Comparison of ENCODE assay signal across 8 cellular contexts in genomic region chr15:78750974-78751601, GRCh38.
A peak's percentile ranks its signal among the peaks of the same experiment; 100 is the strongest.
DNase-seq lines count a peak whose midpoint lies in the region; ATAC-seq, FAIRE-seq and TF ChIP-seq lines count a peak whose summit lies in the region.
"Not testable (repeated sequence)": the region's sequence is repeated elsewhere in the genome, so short reads cannot be mapped to it uniquely, and the experiment has no call there.

No MANE protein-coding gene starts in this region.

- in situ Hi-C loops in SK-MEL-5 (cut with HindIII; ENCODE audit: low pct_unique_long_range_greater_than_20kb, low sequenced_read_pairs): not testable (repeated sequence)

- peak; percentile 79 for ATAC-seq in HG02588 (IDR thresholded peaks at IDR 0.05; ENCODE audit: unreplicated experiment)

- peak overlapping the region; percentile 67 for H3K4me3 ChIP-seq in osteoblast (ENCODE audit: insufficient read depth, low read length)

- H3K9me3 ChIP-seq in osteoblast (ENCODE audit: low read depth, low read length): not testable (repeated sequence)

- not testable (repeated sequence) for H3K36me3 ChIP-seq in osteoblast (ENCODE audit: insufficient read depth, low read length)

- H3K27ac ChIP-seq in osteoblast (ENCODE audit: low read depth, low read length): not testable (repeated sequence)
- H3K27ac ChIP-seq in substantia nigra (ENCODE audit: low read depth, low read length, poor library complexity, severe bottlenecking): peak overlapping the region; percentile 63

- FAIRE-seq in frontal cortex (lab: Jason Lieb, UNC): peak; percentile 8

- not testable (repeated sequence) for H4K20me1 ChIP-seq in osteoblast (ENCODE audit: insufficient read depth, low read length)

- H3K4me2 ChIP-seq in osteoblast (ENCODE audit: insufficient read depth, low read length): peak overlapping the region; percentile 79

- H3K4me1 ChIP-seq in osteoblast (ENCODE audit: insufficient read depth, low read length): not testable (repeated sequence)

- POLR2A ChIA-PET in GM10248 (lab: Yijun Ruan, JAX): not testable (repeated sequence)

- H3K27me3 ChIP-seq in osteoblast (ENCODE audit: insufficient read depth, low read length): not testable (repeated sequence)

- CTCF ChIA-PET in GM10248 (lab: Yijun Ruan, JAX): interaction anchor here (0.6 to 3.8 kb wide), 12 partner anchors 10 to 585 kb away, joined by 3 to 29 read pairs (median 3); no protein-coding TSS in a partner anchor

- peak; percentile 90 for DNase-seq in GM10248 (ENCODE audit: extremely low spot score)
- DNase-seq in MV-4-11 (lab: John Stamatoyannopoulos, UW): peak; percentile 82
- DNase-seq in SK-MEL-5 (ENCODE audit: low read depth, low spot score): peak; percentile 88
- peak; percentile 82 for DNase-seq in activated gamma-delta T cell treated with anti-CD3 and anti-CD28 coated beads, Interleukin-2, amount 50 U/mL, for 16 hours (ENCODE audit: low read depth)
- DNase-seq in frontal cortex (ENCODE audit: low spot score in 2 of 2): peak; percentile 75 to 91
- peak; percentile 98 for DNase-seq in osteoblast (ENCODE audit: insufficient read length, low spot score, missing footprints)
- DNase-seq in substantia nigra (lab: John Stamatoyannopoulos, UW): peak; percentile 53 to 96 (median 88)

- peak overlapping the region; percentile 84 for H2AFZ ChIP-seq in osteoblast (ENCODE audit: low read length)

- H3K79me2 ChIP-seq in osteoblast (ENCODE audit: insufficient read depth, low read length): not testable (repeated sequence)

- TF ChIP-seq CTCF in GM10248 (IDR thresholded peaks at IDR 0.05; ENCODE audit: control extremely low read depth, extremely low read depth, low read depth, missing control alignments) (peak; percentile 77), osteoblast (IDR thresholded peaks at IDR 0.05; ENCODE audit: extremely low read depth, low read depth, low read length) (peak; percentile 76)
